22 cellular contexts compared by ENCODE assay signal in the genomic region with DNA sequence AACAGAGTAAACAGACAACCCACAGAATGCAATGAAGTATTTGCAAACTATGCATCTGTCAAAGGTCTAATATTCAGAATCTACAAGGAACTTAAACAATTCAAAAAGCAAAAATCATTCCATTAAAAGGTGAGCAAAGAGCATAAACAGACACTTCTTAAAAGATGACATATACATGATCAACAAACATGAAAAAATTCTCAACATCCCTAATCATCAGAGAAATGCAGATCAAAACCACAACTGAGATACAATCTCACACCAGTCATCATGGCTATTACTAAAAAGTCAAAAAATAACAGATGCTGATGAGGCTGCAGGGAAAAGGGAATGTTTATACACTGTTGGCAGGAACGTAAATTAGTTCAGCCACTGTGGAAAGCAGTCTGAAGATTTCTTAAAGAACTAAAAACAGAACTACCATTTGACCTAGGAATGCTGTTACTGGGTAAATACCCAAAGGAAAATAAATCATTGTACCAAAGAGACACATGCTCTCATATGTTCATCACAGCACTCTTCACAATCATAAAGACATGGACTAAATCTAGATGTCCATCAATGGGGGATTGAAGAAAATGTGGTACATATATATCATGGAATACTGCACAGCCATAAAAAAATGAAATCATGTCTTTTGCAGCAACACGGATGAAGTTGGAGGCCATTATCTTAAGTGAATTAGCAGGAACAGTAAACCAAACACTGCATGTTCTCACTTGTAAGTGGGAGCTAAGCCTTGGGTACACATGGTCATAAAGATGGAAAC.
DNase-seq lines count a peak whose midpoint lies in the region; ATAC-seq and TF ChIP-seq lines count a peak whose summit lies in the region.
"Had no signal": no experiment of that assay in that cellular context is flagged by ENCODE, and none has a peak within 500 bp of the region (broad histone marks: within the 10 kb centered on the region; RNA-seq: fewer than 3 reads in every experiment).

No MANE protein-coding gene starts in this region.

- no peak for ATAC-seq in GM21717 (IDR thresholded peaks at IDR 0.05; ENCODE audit: unreplicated experiment)
- no peak for ATAC-seq in HG03095 (IDR thresholded peaks at IDR 0.05; ENCODE audit: unreplicated experiment)
- ATAC-seq: activated CD8-positive, alpha-beta memory T cell treated with anti-CD3 and anti-CD28 coated beads, Interleukin-2, amount 10 ng/mL, durations not matched to agents 7 days and 5 days; foreskin keratinocyte; HCT116; left ventricle myocardium superior; naive thymus-derived CD8-positive, alpha-beta T cell; psoas muscle had no signal

- no peak overlapping the region for H3K4me3 ChIP-seq in cardiac fibroblast (replicated peaks in 1 of 2; ENCODE audit: low read depth in 2 of 2, low read length in 2 of 2)
- H3K4me3 ChIP-seq: psoas muscle had no signal

- no peak for TF ChIP-seq CTCF in cardiac fibroblast (IDR thresholded peaks at IDR 0.05; ENCODE audit: low read depth, low read length)

- DNase-seq in Caki2 (ENCODE audit: low read depth) (peak; percentile 78), HS-27A (ENCODE audit: low read depth) (peak; percentile 46), cardiac fibroblast (ENCODE audit: low read depth in 2 of 2) (peak; percentile 29 to 52), myocyte (ENCODE audit: low read depth) (peak; percentile 25), medulla oblongata (ENCODE audit: extremely low spot score) (no peak)
- DNase-seq in activated effector memory CD4-positive, alpha-beta T cell treated with anti-CD3 and anti-CD28 coated beads, Interleukin-2, amount 50 U/mL, for 16 hours, result no peak
- DNase-seq: activated B cell treated with CpG ODN at 0.5 μM for 24 hours; activated CD8-positive, alpha-beta memory T cell treated with anti-CD3 and anti-CD28 coated beads, Interleukin-2, amount 10 ng/mL, durations not matched to agents 7 days and 5 days; activated gamma-delta T cell; AML-193; DMS153; KBM-7; left ventricle myocardium superior; naive thymus-derived CD8-positive, alpha-beta T cell; NCI-H1092; NCI-H82; psoas muscle; stimulated activated CD4-positive, alpha-beta T cell treated with anti-CD3 and anti-CD28 coated beads, Interleukin-12 subunit alpha, Interleukin-12 subunit beta, amount 100 ng/mL, for 4 hours had no signal

- in situ Hi-C loops in Caki2 (cut with HindIII; ENCODE audit: low pct_unique_long_range_greater_than_20kb, low sequenced_read_pairs), result no loop called here

Comparison
In these comparisons a context has a peak if more than half of its experiments do, and no peak if none do; other contexts are left out.
1. DNase-seq: peak in Caki2 (single experiment), HS-27A (single experiment), cardiac fibroblast (2 of 2) and myocyte (single experiment); none in activated effector memory CD4-positive, alpha-beta T cell treated with anti-CD3 and anti-CD28 coated beads, Interleukin-2, amount 50 U/mL, for 16 hours (single experiment) and medulla oblongata (single experiment).